Comparison of ENCODE assay signal across 9 cellular contexts in the genomic region with DNA sequence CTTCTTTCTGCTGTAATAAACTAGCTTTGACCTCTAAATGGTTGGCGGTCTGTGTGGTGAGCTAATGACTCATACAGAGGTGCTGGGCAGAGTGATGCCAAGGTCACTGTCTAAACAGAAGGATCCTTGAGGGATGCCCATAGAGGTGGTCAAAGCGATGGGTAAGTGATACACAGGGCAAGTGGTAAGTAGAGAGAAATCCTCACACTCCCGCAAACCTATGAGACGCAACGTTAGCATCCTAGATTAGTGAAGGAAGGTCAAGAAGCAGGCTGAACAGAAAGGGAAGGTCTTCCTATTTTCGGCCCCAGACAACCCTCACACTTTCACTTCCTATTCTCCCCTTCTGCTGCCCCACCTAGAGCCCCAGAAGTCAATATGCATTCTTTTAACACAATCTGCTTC.
A peak's percentile ranks its signal among the peaks of the same experiment; 100 is the strongest.
DNase-seq lines count a peak whose midpoint lies in the region; ATAC-seq, FAIRE-seq and TF ChIP-seq lines count a peak whose summit lies in the region.
"Had no signal": no experiment of that assay in that cellular context is flagged by ENCODE, and none has a peak within 500 bp of the region (broad histone marks: within the 10 kb centered on the region; RNA-seq: fewer than 3 reads in every experiment).

No MANE protein-coding gene starts in this region.

- H3K27ac Mint-ChIP-seq in H9, result no peak overlapping the region
- no peak overlapping the region for H3K27ac Mint-ChIP-seq in activated naive CD4-positive, alpha-beta T cell treated with anti-CD3 and anti-CD28 coated beads for 36 hours
- H3K27ac Mint-ChIP-seq: activated CD4-positive, alpha-beta memory T cell treated with anti-CD3 and anti-CD28 coated beads for 36 hours had no signal

- no peak for FAIRE-seq in pancreas (lab: Jason Lieb, UNC)

- no peak overlapping the region for H2BK15ac ChIP-seq in H9 (ENCODE audit: low read depth, low read length)

- H2BK12ac ChIP-seq in H9 (ENCODE audit: insufficient read length, low read depth, low read length), result no peak overlapping the region

- no peaks in the 10 kb centered on the region for H4K20me1 ChIP-seq in H9 (ENCODE audit: control insufficient read depth, insufficient read depth, insufficient read length)

- TF ChIP-seq CTCF in NB4 (IDR thresholded peaks at IDR 0.05; ENCODE audit: low read depth, low read length) (no peak), pancreas (IDR thresholded peaks at IDR 0.05) (no peak), H9 (conservative IDR thresholded peaks at IDR 0.05) (no peak)

- no peak overlapping the region for H3K4me3 Mint-ChIP-seq in H9
- H3K4me3 Mint-ChIP-seq in activated naive CD4-positive, alpha-beta T cell treated with anti-CD3 and anti-CD28 coated beads for 36 hours, result no peak overlapping the region
- H3K4me3 Mint-ChIP-seq: activated CD4-positive, alpha-beta memory T cell treated with anti-CD3 and anti-CD28 coated beads for 36 hours had no signal

- H3K4me1 ChIP-seq in pancreas, result no peaks in the 10 kb centered on the region
- H3K4me1 ChIP-seq in H9 (ENCODE audit: insufficient read depth, low read length), result peaks cover 8% of the 10 kb centered on the region; the same call in 1 of the 2 replicates

- CTCF ChIA-PET in activated naive CD4-positive, alpha-beta T cell treated with anti-CD3 and anti-CD28 coated beads for 36 hours (lab: Charles Lee), result interaction anchor here (2.3 kb wide), 1 partner anchor 408 kb away, joined by 6 read pairs; no protein-coding TSS in a partner anchor

- peak; percentile 87 for ATAC-seq in GM18870 (IDR thresholded peaks at IDR 0.05; ENCODE audit: unreplicated experiment)
- peak; percentile 93 for ATAC-seq in HG02678 (IDR thresholded peaks at IDR 0.05; ENCODE audit: unreplicated experiment)
- peak; percentile 35 to 65 (median 56) for ATAC-seq in pancreas

- H3K56ac ChIP-seq in H9 (ENCODE audit: insufficient read length, low read depth, low read length), result no peak overlapping the region

- no peak overlapping the region for H3T11ph ChIP-seq in H9 (ENCODE audit: low read length)

- H2AFZ ChIP-seq in H9 (ENCODE audit: low read length), result no peak overlapping the region

- H4K5ac ChIP-seq in H9 (ENCODE audit: insufficient read length, low read depth, low read length), result no peak overlapping the region

- H3K23ac ChIP-seq in H9 (ENCODE audit: insufficient read length, low read depth, low read length), result no peak overlapping the region

- H3K27me3 ChIP-seq in pancreas (no peaks in the 10 kb centered on the region), H9 (ENCODE audit: insufficient read depth, low read length) (no peaks in the 10 kb centered on the region)

- no peak overlapping the region for H3K14ac ChIP-seq in H9 (ENCODE audit: insufficient read depth, low read length)

- no peaks in the 10 kb centered on the region for H3K79me2 ChIP-seq in H9 (ENCODE audit: insufficient read depth, low read length)

- H3K4me3 ChIP-seq in NB4 (ENCODE audit: low read depth, low read length), result peak overlapping the region; percentile 35
- H3K4me3 ChIP-seq in pancreas, result no peak overlapping the region

- TF ChIP-seq POLR2A in NB4 (IDR thresholded peaks at IDR 0.05; ENCODE audit: extremely low read depth, insufficient read length), result no peak

- H3K4me1 Mint-ChIP-seq in H9, result peaks cover 76 to 81% of the 10 kb centered on the region in 2 experiments
- peaks cover 31% of the 10 kb centered on the region for H3K4me1 Mint-ChIP-seq in activated naive CD4-positive, alpha-beta T cell treated with anti-CD3 and anti-CD28 coated beads for 36 hours (ENCODE audit: low read depth)

- no peak overlapping the region for H2BK120ac ChIP-seq in H9 (ENCODE audit: low read depth, low read length, poor library complexity, severe bottlenecking)

- no peak overlapping the region for H4K8ac ChIP-seq in H9 (replicated peaks; ENCODE audit: insufficient read length, low read depth, low read length)

- WGBS in pancreas, 2 donors, result 71 to 74% methylated on average over 6 of the region's 6 CpGs
- WGBS in H9 (ENCODE audit: extremely low coverage, insufficient read length, low lambda C conversion rate), result no CpG with 5 or more reads among the region's 6 CpGs

- H3K27ac ChIP-seq in pancreas (peak overlapping the region in 3 of 4 donors; percentile 19 to 49 (median 42)), H9 (ENCODE audit: insufficient read length, low read depth, low read length) (no peak overlapping the region)

- H2BK20ac ChIP-seq in H9 (ENCODE audit: low read depth, low read length, poor library complexity, severe bottlenecking), result no peak overlapping the region

- peak; percentile 80 for DNase-seq in NB4 (ENCODE audit: low read depth)
- no peak for DNase-seq in pancreas
- no peak for DNase-seq in H9
- no peak for DNase-seq in SK-N-DZ (ENCODE audit: low spot score)
- DNase-seq in GDM1 (lab: John Stamatoyannopoulos, UW), result no peak
- no peak for DNase-seq in activated naive CD4-positive, alpha-beta T cell treated with anti-CD3 and anti-CD28 coated beads for 36 hours
- DNase-seq: activated CD4-positive, alpha-beta memory T cell treated with anti-CD3 and anti-CD28 coated beads for 36 hours had no signal

- H3K27me3 Mint-ChIP-seq in H9 (ENCODE audit: low read depth), result no peaks in the 10 kb centered on the region
- no peaks in the 10 kb centered on the region for H3K27me3 Mint-ChIP-seq in activated naive CD4-positive, alpha-beta T cell treated with anti-CD3 and anti-CD28 coated beads for 36 hours (ENCODE audit: low read depth)
- H3K27me3 Mint-ChIP-seq: activated CD4-positive, alpha-beta memory T cell treated with anti-CD3 and anti-CD28 coated beads for 36 hours had no signal

- no peak overlapping the region for H3K9ac ChIP-seq in H9 (ENCODE audit: extremely low read depth, insufficient read length, low read length)

- H3K9me3 ChIP-seq in pancreas, result no peaks in the 10 kb centered on the region
- no peaks in the 10 kb centered on the region for H3K9me3 ChIP-seq in H9 (ENCODE audit: control insufficient read depth, low read depth, low read length)

- H3K4me2 ChIP-seq in H9 (ENCODE audit: insufficient read depth, insufficient read length, low read length), result no peak overlapping the region

- H2AK5ac ChIP-seq in H9 (ENCODE audit: insufficient read length, low read length), result no peak overlapping the region

- no peaks in the 10 kb centered on the region for H3K79me1 ChIP-seq in H9 (ENCODE audit: insufficient read depth, low read depth, low read length, poor library complexity, severe bottlenecking)

- no peak overlapping the region for H4K91ac ChIP-seq in H9 (ENCODE audit: insufficient read length, low read depth, low read length)

- intact Hi-C loops in pancreas (cut with DNase I), result no loop called here
- intact Hi-C loops in activated naive CD4-positive, alpha-beta T cell treated with anti-CD3 and anti-CD28 coated beads for 36 hours (cut with micrococcal nuclease), result no loop called here

- H3K36me3 Mint-ChIP-seq in H9 (ENCODE audit: insufficient read depth in 1 of 3, low read depth in 3 of 3), result no peaks in the 10 kb centered on the region
- no peaks in the 10 kb centered on the region for H3K36me3 Mint-ChIP-seq in activated naive CD4-positive, alpha-beta T cell treated with anti-CD3 and anti-CD28 coated beads for 36 hours (ENCODE audit: low read depth)
- H3K36me3 Mint-ChIP-seq: activated CD4-positive, alpha-beta memory T cell treated with anti-CD3 and anti-CD28 coated beads for 36 hours had no signal

- no peaks in the 10 kb centered on the region for H3K9me3 Mint-ChIP-seq in H9
- no peaks in the 10 kb centered on the region for H3K9me3 Mint-ChIP-seq in activated naive CD4-positive, alpha-beta T cell treated with anti-CD3 and anti-CD28 coated beads for 36 hours
- H3K9me3 Mint-ChIP-seq: activated CD4-positive, alpha-beta memory T cell treated with anti-CD3 and anti-CD28 coated beads for 36 hours had no signal

- H3K18ac ChIP-seq in H9 (ENCODE audit: insufficient read length, low read depth, low read length), result no peak overlapping the region

- no peaks in the 10 kb centered on the region for H3K36me3 ChIP-seq in pancreas

- no peak overlapping the region for H3K4ac ChIP-seq in H9 (ENCODE audit: low read depth, low read length)

- H2BK5ac ChIP-seq in H9 (ENCODE audit: insufficient read length, low read length), result no peak overlapping the region

- H3K23me2 ChIP-seq in H9 (ENCODE audit: insufficient read length, low read depth, low read length, poor library complexity, severe bottlenecking), result no peaks in the 10 kb centered on the region
